In the genomic region with DNA sequence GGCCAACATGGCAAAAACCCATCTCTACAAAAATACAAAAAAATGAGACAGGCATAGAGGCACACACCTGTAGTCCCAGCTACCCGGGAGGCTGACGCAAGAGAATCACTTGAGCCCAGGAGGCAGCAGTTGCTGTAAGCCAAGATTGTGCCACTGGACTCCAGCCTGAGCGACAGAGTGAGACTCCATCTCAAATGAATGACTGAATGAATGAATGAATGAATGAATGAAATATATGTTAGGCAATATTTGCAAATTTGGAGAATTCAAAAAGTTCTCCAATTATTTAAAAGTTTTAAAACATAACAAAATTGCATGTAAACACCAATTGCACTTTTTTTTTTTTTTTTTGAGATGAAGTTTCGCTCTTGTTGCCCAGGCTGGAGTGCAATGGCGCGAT, we compare ENCODE assay signal across 21 cellular contexts.
DNase-seq lines count a peak whose midpoint lies in the region; ATAC-seq, FAIRE-seq and TF ChIP-seq lines count a peak whose summit lies in the region.
"Had no signal": no experiment of that assay in that cellular context is flagged by ENCODE, and none has a peak within 500 bp of the region (broad histone marks: within the 10 kb centered on the region; RNA-seq: fewer than 3 reads in every experiment).

No MANE protein-coding gene starts in this region.

- POLR2A ChIA-PET in HepG2 (lab: Yijun Ruan, JAX) = no interaction called here

- in situ Hi-C loops in HepG2 (cut with HindIII; ENCODE audit: extremely low pct_ligation_motif_present, low pct_unique_long_range_greater_than_20kb) = no loop called here

- FAIRE-seq in HepG2 (lab: Jason Lieb, UNC) (no peak), H54 (lab: Jason Lieb, UNC) (no peak)
- FAIRE-seq: GM12891, GM19239 had no signal

- H3K4ac ChIP-seq in neuronal stem cell (ENCODE audit: low read length) = no peak overlapping the region

- H3K14ac ChIP-seq in neuronal stem cell (ENCODE audit: low read length) = no peak overlapping the region

- no peaks in the 10 kb centered on the region for H3K79me2 ChIP-seq in HepG2 (ENCODE audit: insufficient read depth, low read length)
- H3K79me2 ChIP-seq in Karpas-422 (ENCODE audit: low read length) = peaks cover 34% of the 10 kb centered on the region

- H3K36me3 ChIP-seq in HepG2 (replicated peaks in 1 of 2; ENCODE audit: control insufficient read depth in 1 of 2, insufficient read depth in 2 of 2, low read length in 2 of 2) (peaks cover 3 to 9% of the 10 kb centered on the region in 2 experiments; a peak in 4 of 5 replicates), right lobe of liver (no peaks in the 10 kb centered on the region), neuronal stem cell (replicated peaks in 1 of 2; ENCODE audit: control insufficient read depth in 2 of 2, insufficient read depth in 2 of 2, low read length in 2 of 2) (peaks cover 1 to 20% of the 10 kb centered on the region in 2 donors), Karpas-422 (ENCODE audit: insufficient read depth, low read length) (0 out of 2 replicates have a peak, but pooled peaks cover 8% of the 10 kb centered on the region)

- ATAC-seq in HepG2 = no peak
- no peak for ATAC-seq in right lobe of liver
- ATAC-seq: A549; CD8-positive, alpha-beta T cell had no signal

- H2BK5ac ChIP-seq in neuronal stem cell (ENCODE audit: low read length) = no peak overlapping the region

- H3K9me2 ChIP-seq in Karpas-422 (replicated peaks; ENCODE audit: insufficient read depth, low read length) = no peaks in the 10 kb centered on the region

- no peak overlapping the region for H2BK120ac ChIP-seq in neuronal stem cell (ENCODE audit: low read depth, low read length)

- H3K9ac ChIP-seq in HepG2 (ENCODE audit: insufficient read depth, low read depth, low read length) (no peak overlapping the region), neuronal stem cell (ENCODE audit: low read depth, low read length, poor library complexity) (no peak overlapping the region), Karpas-422 (ENCODE audit: low read length) (no peak overlapping the region)
- H3K9ac ChIP-seq: BLaER1 treated with 17β-estradiol and CSF1 and Interleukin-3, amounts not matched to agents 10 nM and 100 nM had no signal

- no peak overlapping the region for H2AFZ ChIP-seq in HepG2 (ENCODE audit: low read length)
- no peak overlapping the region for H2AFZ ChIP-seq in neuronal stem cell (ENCODE audit: low read length)
- no peak overlapping the region for H2AFZ ChIP-seq in Karpas-422 (ENCODE audit: low read length)

- TF ChIP-seq EP300 in HepG2 (IDR thresholded peaks at IDR 0.05; ENCODE audit: low read depth in 2 of 2, low read length in 2 of 2) (no peak), HepG2 (CRISPR knock-in tag; IDR thresholded peaks at IDR 0.05; ENCODE audit: borderline replicate concordance) (no peak)

- H2BK12ac ChIP-seq in neuronal stem cell (ENCODE audit: low read length) = no peak overlapping the region

- CTCF ChIA-PET in HepG2 (lab: Yijun Ruan, JAX; ENCODE audit: low intra/inter-chr PET ratio, low total read pairs) = no interaction called here

- TF ChIP-seq POLR2A in HepG2 (IDR thresholded peaks at IDR 0.05; ENCODE audit: insufficient read depth in 1 of 2, low read depth in 2 of 2, low read length in 2 of 2) (no peak), right lobe of liver (IDR thresholded peaks at IDR 0.05) (no peak), H54 (IDR thresholded peaks at IDR 0.05; ENCODE audit: low read depth, low read length) (no peak)

- no peaks in the 10 kb centered on the region for H3K27me3 ChIP-seq in HepG2 (ENCODE audit: control insufficient read depth in 1 of 2, insufficient read depth in 2 of 2, low read length in 2 of 2)
- no peaks in the 10 kb centered on the region for H3K27me3 ChIP-seq in right lobe of liver
- H3K27me3 ChIP-seq in neuronal stem cell (ENCODE audit: control insufficient read depth in 3 of 3, insufficient read depth in 3 of 3, low read depth in 1 of 3, low read length in 3 of 3) = no peaks in the 10 kb centered on the region
- no peaks in the 10 kb centered on the region for H3K27me3 ChIP-seq in Karpas-422 (ENCODE audit: low read length)
- H3K27me3 ChIP-seq: BLaER1 treated with 17β-estradiol and CSF1 and Interleukin-3, amounts not matched to agents 10 nM and 100 nM had no signal

- intact Hi-C loops in HepG2 (cut with micrococcal nuclease; ENCODE audit: unreplicated experiment) = no loop called here
- intact Hi-C loops in right lobe of liver (cut with DNase I) = no loop called here

- H3K4me3 ChIP-seq in HepG2 (replicated peaks in 1 of 3; ENCODE audit: insufficient read depth in 1 of 3, low read depth in 2 of 3, low read length in 3 of 3) = no peak overlapping the region
- H3K4me3 ChIP-seq in right lobe of liver = no peak overlapping the region
- no peak overlapping the region for H3K4me3 ChIP-seq in neuronal stem cell (ENCODE audit: low read length in 2 of 2)
- H3K4me3 ChIP-seq in Karpas-422 (ENCODE audit: low read length) = no peak overlapping the region
- H3K4me3 ChIP-seq: A549; BLaER1 treated with 17β-estradiol and CSF1 and Interleukin-3, amounts not matched to agents 10 nM and 100 nM had no signal

- 97% methylated on average over 6 of the region's 6 CpGs for WGBS in HepG2 (ENCODE audit: low lambda C conversion rate)
- 69% methylated on average over 5 of the region's 6 CpGs for WGBS in right lobe of liver (ENCODE audit: insufficient coverage, low coverage, low lambda C conversion rate, missing lambda C conversion rate)
- no CpG with 5 or more reads among the region's 6 CpGs for WGBS in neuronal stem cell (ENCODE audit: extremely low coverage in 2 of 2, insufficient read length in 2 of 2, insufficient replicate concordance in 1 of 2), 2 donors

- no peak overlapping the region for H3K18ac ChIP-seq in neuronal stem cell (ENCODE audit: low read length)

- no peaks in the 10 kb centered on the region for H3K79me1 ChIP-seq in neuronal stem cell (ENCODE audit: low read depth, low read length)

- H3K4me1 ChIP-seq in HepG2 (ENCODE audit: insufficient read depth, low read length) = no peaks in the 10 kb centered on the region
- no peaks in the 10 kb centered on the region for H3K4me1 ChIP-seq in right lobe of liver
- H3K4me1 ChIP-seq in neuronal stem cell (ENCODE audit: control insufficient read depth in 2 of 2, insufficient read depth in 1 of 2, low read depth in 1 of 2, low read length in 2 of 2) = no peaks in the 10 kb centered on the region
- no peaks in the 10 kb centered on the region for H3K4me1 ChIP-seq in Karpas-422 (ENCODE audit: low read length)
- H3K4me1 ChIP-seq: BLaER1 treated with 17β-estradiol and CSF1 and Interleukin-3, amounts not matched to agents 10 nM and 100 nM had no signal

- no peak for TF ChIP-seq CTCF in HepG2 (CRISPR knock-in tag; IDR thresholded peaks at IDR 0.05)
- TF ChIP-seq CTCF in right lobe of liver (IDR thresholded peaks at IDR 0.05) = no peak

- H2AK5ac ChIP-seq in neuronal stem cell (ENCODE audit: low read depth, low read length) = no peak overlapping the region

- H3K9me3 ChIP-seq in HepG2 (ENCODE audit: low read length) (no peaks in the 10 kb centered on the region), right lobe of liver (no peaks in the 10 kb centered on the region), neuronal stem cell (replicated peaks in 1 of 2; ENCODE audit: control insufficient read depth in 2 of 2, insufficient read depth in 1 of 2, low read depth in 1 of 2, low read length in 2 of 2) (no peaks in the 10 kb centered on the region), Karpas-422 (ENCODE audit: low read length) (no peaks in the 10 kb centered on the region)
- H3K9me3 ChIP-seq: A549; BLaER1 treated with 17β-estradiol and CSF1 and Interleukin-3, amounts not matched to agents 10 nM and 100 nM had no signal

- no peaks in the 10 kb centered on the region for H4K20me1 ChIP-seq in HepG2 (ENCODE audit: insufficient read depth, low read length)
- H4K20me1 ChIP-seq in Karpas-422 (ENCODE audit: insufficient read depth, low read depth, low read length) = no peaks in the 10 kb centered on the region

- BruUV-seq in HepG2 (replicated peaks; lab: Mats Ljungman, UMichigan) = no TSS peak

- TF ChIP-seq RAD21 in HepG2 (CRISPR knock-in tag; IDR thresholded peaks at IDR 0.05) = no peak

- H3K4me2 ChIP-seq in HepG2 (ENCODE audit: low read depth, low read length) = no peak overlapping the region
- H3K4me2 ChIP-seq in neuronal stem cell (ENCODE audit: insufficient read depth, low read length, poor library complexity, severe bottlenecking) = peak overlapping the region; percentile 11
- H3K4me2 ChIP-seq in Karpas-422 (ENCODE audit: low read depth, low read length, poor library complexity, severe bottlenecking) = no peak overlapping the region
- H3K4me2 ChIP-seq: A549; BLaER1 treated with 17β-estradiol and CSF1 and Interleukin-3, amounts not matched to agents 10 nM and 100 nM had no signal

- no peak overlapping the region for H4K91ac ChIP-seq in neuronal stem cell (ENCODE audit: low read depth, low read length, poor library complexity)

- H4K8ac ChIP-seq in neuronal stem cell (ENCODE audit: low read depth, low read length) = no peak overlapping the region

- DNase-seq in HepG2 (ENCODE audit: low spot score) = no peak
- no peak for DNase-seq in right lobe of liver
- no peak for DNase-seq in neuronal stem cell (ENCODE audit: low spot score)
- no peak for DNase-seq in Karpas-422
- DNase-seq in H54 (ENCODE audit: insufficient read length, low spot score) = no peak
- DNase-seq: AML-193; CD4-positive, alpha-beta T cell; CD8-positive, alpha-beta T cell; DMS 273 treated with DMSO at 0.1 percent for 48 hours; DMS153; DMS53; DMS79; DND-41; EL; GDM1 had no signal

- no peak overlapping the region for H3K27ac ChIP-seq in HepG2 (ENCODE audit: extremely low read length, insufficient read depth, low read length)
- H3K27ac ChIP-seq in right lobe of liver = no peak overlapping the region
- no peak overlapping the region for H3K27ac ChIP-seq in neuronal stem cell (replicated peaks; ENCODE audit: low read length)
- H3K27ac ChIP-seq in Karpas-422 (ENCODE audit: low read length) = no peak overlapping the region
- H3K27ac ChIP-seq: 22Rv1; A549; BLaER1 treated with 17β-estradiol and CSF1 and Interleukin-3, amounts not matched to agents 10 nM and 100 nM; C4-2B had no signal

- no peak overlapping the region for H3K23ac ChIP-seq in neuronal stem cell (ENCODE audit: low read depth, low read length, poor library complexity)

- H2BK15ac ChIP-seq in neuronal stem cell (ENCODE audit: low read length) = no peak overlapping the region

TF ChIP-seq in HepG2, 621 proteins besides CTCF, POLR2A, EP300 and RAD21:
- TF ChIP-seq ZNF24 (IDR thresholded peaks at IDR 0.05) (peak; percentile 62; the same call in 1 of the 2 replicates), SNAI1 (CRISPR knock-in tag; IDR thresholded peaks at IDR 0.05; ENCODE audit: borderline replicate concordance) (no peak)
